ENCODE assay signal across 30 cellular contexts in the genomic region with DNA sequence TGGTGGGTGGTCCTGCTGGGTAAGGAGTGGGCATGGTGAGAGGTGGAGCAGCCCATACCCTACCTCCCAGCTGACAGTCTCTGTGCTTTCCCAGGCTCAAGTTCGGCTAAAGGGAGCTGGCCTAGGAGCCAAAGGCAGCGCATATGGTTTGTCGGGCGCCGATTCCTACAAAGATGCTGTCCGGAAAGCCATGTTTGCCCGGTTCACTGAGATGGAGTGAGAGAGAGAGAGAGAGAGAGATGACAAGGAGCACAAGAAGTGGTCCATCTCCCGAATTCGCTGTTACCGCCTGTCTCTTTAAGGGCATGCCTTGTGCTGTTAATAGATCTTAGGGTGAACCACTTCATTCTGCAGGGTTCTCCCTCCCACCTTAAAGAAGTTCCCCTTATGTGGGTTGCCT.
"Had no signal": no experiment of that assay in that cellular context is flagged by ENCODE, and none has a peak within 500 bp of the region (broad histone marks: within the 10 kb centered on the region; RNA-seq: fewer than 3 reads in every experiment).

No MANE protein-coding gene starts in this region.

- H3K27ac Mint-ChIP-seq: activated CD4-positive, alpha-beta T cell treated with anti-CD3 and anti-CD28 coated beads for 36 hours; activated naive CD4-positive, alpha-beta T cell treated with anti-CD3 and anti-CD28 coated beads, Interleukin-2, amount 50 U/mL, for 72 hours; natural killer cell treated with Interleukin-12 subunit alpha and Interleukin-12 subunit beta and Interleukin-15 and Interleukin-18, amount 100 ng/mL, for 72 hours; progenitor cell of endocrine pancreas; T-helper 17 cell; type B pancreatic cell had no signal

- H3K27ac ChIP-seq: adrenal gland, body of pancreas, left ventricle myocardium inferior, skin epidermis, uterus had no signal

- FAIRE-seq: islet of Langerhans had no signal

- H3K36me3 ChIP-seq: uterus had no signal

- H3K9me3 Mint-ChIP-seq: activated naive CD4-positive, alpha-beta T cell treated with anti-CD3 and anti-CD28 coated beads, Interleukin-2, amount 50 U/mL, for 72 hours; activated T-cell treated with anti-CD3 and anti-CD28 coated beads, Interleukin-2, amount 50 U/mL, for 24 hours; effector memory CD8-positive, alpha-beta T cell; natural killer cell treated with Interleukin-12 subunit alpha and Interleukin-12 subunit beta and Interleukin-15 and Interleukin-18, amount 100 ng/mL, for 72 hours; stimulated activated naive CD8-positive, alpha-beta T cell treated with anti-CD3 and anti-CD28 coated beads, Interleukin-15, amount 100 ng/mL, for 72 hours; type B pancreatic cell had no signal

- H3K27me3 ChIP-seq: adrenal gland, body of pancreas, uterus had no signal

- DNase-seq: activated CD4-positive, alpha-beta T cell treated with anti-CD3 and anti-CD28 coated beads for 36 hours; activated CD4-positive, alpha-beta T cell treated with anti-CD3 and anti-CD28 coated beads, Interleukin-2, amount 50 U/mL, for 48 hours; activated CD4-positive, CD25-positive, alpha-beta regulatory T cell; activated CD8-positive, alpha-beta memory T cell treated with anti-CD3 and anti-CD28 coated beads, Interleukin-2, amount 50 U/mL, for 4 hours; activated naive CD4-positive, alpha-beta T cell; activated T-cell treated with anti-CD3 and anti-CD28 coated beads, Interleukin-2, amount 50 U/mL, for 24 hours; adrenal gland; aorta; body of pancreas; cortex of kidney; effector memory CD8-positive, alpha-beta T cell; foreskin fibroblast; left ventricle myocardium inferior; mucosa of descending colon; stimulated activated CD4-positive, alpha-beta T cell treated with anti-CD3 and anti-CD28 coated beads, Interleukin-12 subunit alpha, Interleukin-12 subunit beta, amount 100 ng/mL, for 4 hours; stimulated activated CD4-positive, alpha-beta T cell treated with anti-CD3 and anti-CD28 coated beads, Interleukin-4, amount 100 ng/mL, for 1 hour; stimulated activated naive CD8-positive, alpha-beta T cell treated with anti-CD3 and anti-CD28 coated beads, Interleukin-15, amount 100 ng/mL, for 72 hours; substantia nigra; T-helper 17 cell; uterus had no signal

- H3K9me3 ChIP-seq: adrenal gland, body of pancreas, left ventricle myocardium inferior, mucosa of descending colon, uterus had no signal

- H3K4me3 Mint-ChIP-seq: activated CD4-positive, alpha-beta T cell treated with anti-CD3 and anti-CD28 coated beads for 36 hours; activated T-cell treated with anti-CD3 and anti-CD28 coated beads, Interleukin-2, amount 50 U/mL, for 24 hours; effector memory CD8-positive, alpha-beta T cell; natural killer cell treated with Interleukin-12 subunit alpha and Interleukin-12 subunit beta and Interleukin-15 and Interleukin-18, amount 100 ng/mL, for 72 hours; stimulated activated naive CD8-positive, alpha-beta T cell treated with anti-CD3 and anti-CD28 coated beads, Interleukin-15, amount 100 ng/mL, for 72 hours; T-helper 17 cell; type B pancreatic cell had no signal

- H3K4me1 Mint-ChIP-seq: activated CD4-positive, alpha-beta T cell treated with anti-CD3 and anti-CD28 coated beads for 36 hours; stimulated activated naive CD8-positive, alpha-beta T cell treated with anti-CD3 and anti-CD28 coated beads, Interleukin-15, amount 100 ng/mL, for 72 hours had no signal

- H3K4me3 ChIP-seq: adrenal gland, body of pancreas, left ventricle myocardium inferior, lung, mucosa of descending colon, skin epidermis, uterus had no signal

- ATAC-seq: activated CD4-positive, alpha-beta T cell treated with anti-CD3 and anti-CD28 coated beads for 36 hours; activated naive CD4-positive, alpha-beta T cell treated with anti-CD3 and anti-CD28 coated beads, Interleukin-2, amount 50 U/mL, for 72 hours; body of pancreas; effector memory CD8-positive, alpha-beta T cell; esophagus mucosa; mucosa of descending colon; natural killer cell treated with Interleukin-12 subunit alpha and Interleukin-12 subunit beta and Interleukin-15 and Interleukin-18, amount 100 ng/mL, for 72 hours; sciatic nerve; SK-N-SH treated with all-trans-retinoic acid at 6 μM for 48 hours; stimulated activated naive CD8-positive, alpha-beta T cell treated with anti-CD3 and anti-CD28 coated beads, Interleukin-15, amount 100 ng/mL, for 72 hours; T-helper 17 cell had no signal

- H3K4me1 ChIP-seq: adrenal gland, body of pancreas had no signal

- H3K27me3 Mint-ChIP-seq: activated CD4-positive, alpha-beta T cell treated with anti-CD3 and anti-CD28 coated beads for 36 hours; activated T-cell treated with anti-CD3 and anti-CD28 coated beads, Interleukin-2, amount 50 U/mL, for 24 hours; effector memory CD8-positive, alpha-beta T cell; natural killer cell treated with Interleukin-12 subunit alpha and Interleukin-12 subunit beta and Interleukin-15 and Interleukin-18, amount 100 ng/mL, for 72 hours; progenitor cell of endocrine pancreas; stimulated activated naive CD8-positive, alpha-beta T cell treated with anti-CD3 and anti-CD28 coated beads, Interleukin-15, amount 100 ng/mL, for 72 hours; T-helper 17 cell; type B pancreatic cell had no signal
